ENCODE assay signal across 23 cellular contexts in genomic region chr11:107969219-107969618, GRCh38. TPM values are rescaled to one million over a fixed set of nuclear protein-coding genes. Genes with fewer than 3 reads are reported as not detected.
DNase-seq lines count a peak whose midpoint lies in the region; ATAC-seq, FAIRE-seq and TF ChIP-seq lines count a peak whose summit lies in the region.
"Had no signal": no experiment of that assay in that cellular context is flagged by ENCODE, and none has a peak within 500 bp of the region (broad histone marks: within the 10 kb centered on the region; RNA-seq: fewer than 3 reads in every experiment).

No MANE protein-coding gene starts in this region.

- TF ChIP-seq POLR2A in GM12891 (IDR thresholded peaks at IDR 0.05; ENCODE audit: low read depth, low read length) = no peak

- H3K27me3 Mint-ChIP-seq in endodermal cell (ENCODE audit: insufficient read depth) (no peaks in the 10 kb centered on the region), progenitor cell of endocrine pancreas (no peaks in the 10 kb centered on the region)
- H3K27me3 Mint-ChIP-seq: B cell had no signal

- FAIRE-seq in GM12891 (lab: Jason Lieb, UNC) = no peak
- FAIRE-seq: GM12892 had no signal

- H3K9ac ChIP-seq in endodermal cell (ENCODE audit: extremely low read depth, low read length, poor library complexity, severe bottlenecking) = no peak overlapping the region

- H3K4me3 Mint-ChIP-seq in endodermal cell (no peak overlapping the region), progenitor cell of endocrine pancreas (ENCODE audit: low read depth) (no peak overlapping the region)
- H3K4me3 Mint-ChIP-seq: activated naive CD8-positive, alpha-beta T cell treated with anti-CD3 and anti-CD28 coated beads for 36 hours; activated T-cell treated with anti-CD3 and anti-CD28 coated beads, Interleukin-2, amount 50 U/mL, for 72 hours; B cell; neural crest cell had no signal

- H3K4me1 Mint-ChIP-seq in endodermal cell (peaks cover 5% of the 10 kb centered on the region), progenitor cell of endocrine pancreas (ENCODE audit: low read depth) (no peaks in the 10 kb centered on the region)
- H3K4me1 Mint-ChIP-seq: activated naive CD8-positive, alpha-beta T cell treated with anti-CD3 and anti-CD28 coated beads for 36 hours; B cell; neural crest cell had no signal

- H3K9me3 Mint-ChIP-seq in endodermal cell (no peaks in the 10 kb centered on the region), progenitor cell of endocrine pancreas (ENCODE audit: low read depth) (no peaks in the 10 kb centered on the region)
- H3K9me3 Mint-ChIP-seq: activated naive CD8-positive, alpha-beta T cell treated with anti-CD3 and anti-CD28 coated beads for 36 hours; activated T-cell treated with anti-CD3 and anti-CD28 coated beads, Interleukin-2, amount 50 U/mL, for 72 hours; neural crest cell had no signal

- no peaks in the 10 kb centered on the region for H3K9me3 ChIP-seq in endodermal cell (ENCODE audit: control insufficient read depth, low read length)
- H3K9me3 ChIP-seq: Caco-2, gastrocnemius medialis, SJSA1 had no signal

- H3K36me3 ChIP-seq in H7 (replicated peaks; ENCODE audit: control insufficient read depth, insufficient read depth, low read length) (no peaks in the 10 kb centered on the region; the same call in 1 of the 2 replicates), endodermal cell (ENCODE audit: control insufficient read depth, insufficient read depth, low read length) (no peaks in the 10 kb centered on the region)
- H3K36me3 ChIP-seq: brain microvascular endothelial cell, gastrocnemius medialis, SJSA1 had no signal

- H3K27me3 ChIP-seq in H7 (ENCODE audit: control insufficient read depth, insufficient read depth, low read length) (no peaks in the 10 kb centered on the region), endodermal cell (ENCODE audit: control insufficient read depth, insufficient read depth, low read length, poor library complexity, severe bottlenecking) (no peaks in the 10 kb centered on the region)
- H3K27me3 ChIP-seq: brain microvascular endothelial cell, gastrocnemius medialis, SJSA1 had no signal

- H3K36me3 Mint-ChIP-seq in endodermal cell (ENCODE audit: low read depth) (no peaks in the 10 kb centered on the region), progenitor cell of endocrine pancreas (ENCODE audit: insufficient read depth) (no peaks in the 10 kb centered on the region)
- H3K36me3 Mint-ChIP-seq: activated naive CD8-positive, alpha-beta T cell treated with anti-CD3 and anti-CD28 coated beads for 36 hours had no signal

- DNase-seq in H7 (peak; percentile 60), RKO (ENCODE audit: low spot score) (peak; percentile 42), endodermal cell (no peak), progenitor cell of endocrine pancreas (ENCODE audit: low spot score, unreplicated experiment) (no peak), GM12891 (ENCODE audit: insufficient read length, low spot score) (no peak), NCI-H446 treated with DMSO at 0.1 percent for 48 hours (lab: John Stamatoyannopoulos, UW) (no peak)
- no peak for DNase-seq in activated naive CD4-positive, alpha-beta T cell (lab: John Stamatoyannopoulos, UW)
- DNase-seq: activated CD8-positive, alpha-beta memory T cell treated with anti-CD3 and anti-CD28 coated beads for 24 hours; activated naive CD8-positive, alpha-beta T cell treated with anti-CD3 and anti-CD28 coated beads for 36 hours; activated T-cell treated with anti-CD3 and anti-CD28 coated beads, Interleukin-2, amount 50 U/mL, for 72 hours; brain microvascular endothelial cell; cortex of kidney; gastrocnemius medialis; NCI-H524; stimulated activated CD4-positive, alpha-beta T cell treated with anti-CD3 and anti-CD28 coated beads, Interleukin-4, amount 100 ng/mL, for 4 hours had no signal

- TF ChIP-seq CTCF in endodermal cell (conservative IDR thresholded peaks at IDR 0.05) (peak; percentile 58), progenitor cell of endocrine pancreas (IDR thresholded peaks at IDR 0.05; ENCODE audit: unreplicated experiment) (peak; percentile 12)

- H3K4me1 ChIP-seq in endodermal cell (ENCODE audit: control insufficient read depth, insufficient read depth, low read length) = no peaks in the 10 kb centered on the region
- H3K4me1 ChIP-seq: Caco-2, gastrocnemius medialis, SJSA1 had no signal

- H3K27ac Mint-ChIP-seq in endodermal cell = no peak overlapping the region
- H3K27ac Mint-ChIP-seq in progenitor cell of endocrine pancreas = no peak overlapping the region
- H3K27ac Mint-ChIP-seq: activated naive CD8-positive, alpha-beta T cell treated with anti-CD3 and anti-CD28 coated beads for 36 hours; activated T-cell treated with anti-CD3 and anti-CD28 coated beads, Interleukin-2, amount 50 U/mL, for 72 hours; B cell had no signal

- ATAC-seq in HG02678 (IDR thresholded peaks at IDR 0.05; ENCODE audit: unreplicated experiment) = no peak
- ATAC-seq: activated T-cell treated with anti-CD3 and anti-CD28 coated beads, Interleukin-2, amount 50 U/mL, for 72 hours; gastrocnemius medialis; left lobe of liver had no signal

- no peak overlapping the region for H3K27ac ChIP-seq in endodermal cell (ENCODE audit: low read depth, low read length)
- H3K27ac ChIP-seq: brain microvascular endothelial cell, gastrocnemius medialis, SJSA1 had no signal

- no peak overlapping the region for H3K4me3 ChIP-seq in H7 (ENCODE audit: insufficient read depth, low read depth, low read length)
- H3K4me3 ChIP-seq in endodermal cell (ENCODE audit: low read length) = no peak overlapping the region
- H3K4me3 ChIP-seq: gastrocnemius medialis, SJSA1 had no signal

TF ChIP-seq in GM12891, 5 proteins besides CTCF, POLR2A, EP300 and RAD21:
- TF ChIP-seq POU2F2 (IDR thresholded peaks at IDR 0.05; ENCODE audit: low read depth, low read length) = no peak
- no peak for TF ChIP-seq POLR2AphosphoS5 (IDR thresholded peaks at IDR 0.05; ENCODE audit: low read depth, low read length)
- TF ChIP-seq PAX5 (IDR thresholded peaks at IDR 0.05; ENCODE audit: insufficient read depth, low read length, severe bottlenecking) = no peak
- TF ChIP-seq TAF1 (IDR thresholded peaks at IDR 0.05; ENCODE audit: low read depth, low read length) = no peak
- no peak for TF ChIP-seq SPI1 (IDR thresholded peaks at IDR 0.05; ENCODE audit: low read depth, low read length)

RNA-seq across cellular contexts. Expression of gene CUL5, which starts 39.5 kb away (rescaled TPM):
- total RNA-seq in H7 (2014; rRNA removed; shearing (Covaris generic)) = 19.3 and 28.9 TPM in 2 replicates
- total RNA-seq in endodermal cell = 10 to 100 TPM; 33.8 to 40.0 TPM
- polyA plus RNA-seq in endodermal cell (2013, experiment 1 of 2) = 22.4 TPM
- 24.9 TPM for polyA plus RNA-seq in endodermal cell (2013, experiment 2 of 2)
- 35.2 and 37.9 TPM in 2 replicates for total RNA-seq in progenitor cell of endocrine pancreas
- 7.4 TPM for polyA plus RNA-seq in GM12891 (2012; ENCODE audit: low read depth, missing spikeins)

RNA-seq across cellular contexts. Expression of gene RAB39A, which starts 41.0 kb away (rescaled TPM):
- 5.2 and 7.2 TPM in 2 replicates for total RNA-seq in H7 (2014; rRNA removed; shearing (Covaris generic))
- total RNA-seq in endodermal cell (1 to 10 TPM; 4.8 to 7.5 TPM), progenitor cell of endocrine pancreas (2.8 and 2.9 TPM in 2 replicates)
- 3.7 TPM for polyA plus RNA-seq in endodermal cell (2013, experiment 1 of 2)
- 4.2 TPM for polyA plus RNA-seq in endodermal cell (2013, experiment 2 of 2)
- 0.28 TPM for polyA plus RNA-seq in GM12891 (2012; ENCODE audit: low read depth, missing spikeins)
- total RNA-seq: pulmonary artery endothelial cell, SJSA1 had no signal

Comparison
In these comparisons a context has a peak if more than half of its experiments do, and no peak if none do; other contexts are left out.
1. DNase-seq: peak in H7 (single experiment) and RKO (single experiment); none in endodermal cell (single experiment), progenitor cell of endocrine pancreas (single experiment), activated naive CD4-positive, alpha-beta T cell (0 of 4), GM12891 (single experiment) and NCI-H446 treated with DMSO at 0.1 percent for 48 hours (single experiment).